Comparison of ENCODE assay signal across 1 cellular context in the genomic region with DNA sequence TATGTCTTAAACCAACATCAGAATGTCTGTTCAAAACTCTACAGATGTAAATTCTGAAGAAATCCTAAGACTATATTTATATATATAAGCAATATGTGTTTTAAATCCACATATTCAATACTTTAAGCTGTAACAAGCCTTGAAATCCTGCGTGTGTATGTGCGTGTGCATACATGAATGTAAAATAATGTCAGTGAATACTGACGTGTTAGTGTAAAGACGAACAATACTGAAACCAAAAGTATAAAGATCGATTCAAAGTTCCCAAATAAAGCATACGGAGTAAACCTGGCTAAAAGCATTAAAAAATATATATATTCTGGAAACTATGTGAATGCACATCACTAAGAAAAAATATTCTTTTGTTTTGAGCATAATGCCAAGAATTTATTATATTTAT.
TF ChIP-seq lines count a peak whose summit lies in the region.

No MANE protein-coding gene starts in this region.

TF ChIP-seq in GM12878, 131 proteins besides CTCF, POLR2A, EP300 and RAD21 (continued from another document):
- TF ChIP-seq, protein P1, sequence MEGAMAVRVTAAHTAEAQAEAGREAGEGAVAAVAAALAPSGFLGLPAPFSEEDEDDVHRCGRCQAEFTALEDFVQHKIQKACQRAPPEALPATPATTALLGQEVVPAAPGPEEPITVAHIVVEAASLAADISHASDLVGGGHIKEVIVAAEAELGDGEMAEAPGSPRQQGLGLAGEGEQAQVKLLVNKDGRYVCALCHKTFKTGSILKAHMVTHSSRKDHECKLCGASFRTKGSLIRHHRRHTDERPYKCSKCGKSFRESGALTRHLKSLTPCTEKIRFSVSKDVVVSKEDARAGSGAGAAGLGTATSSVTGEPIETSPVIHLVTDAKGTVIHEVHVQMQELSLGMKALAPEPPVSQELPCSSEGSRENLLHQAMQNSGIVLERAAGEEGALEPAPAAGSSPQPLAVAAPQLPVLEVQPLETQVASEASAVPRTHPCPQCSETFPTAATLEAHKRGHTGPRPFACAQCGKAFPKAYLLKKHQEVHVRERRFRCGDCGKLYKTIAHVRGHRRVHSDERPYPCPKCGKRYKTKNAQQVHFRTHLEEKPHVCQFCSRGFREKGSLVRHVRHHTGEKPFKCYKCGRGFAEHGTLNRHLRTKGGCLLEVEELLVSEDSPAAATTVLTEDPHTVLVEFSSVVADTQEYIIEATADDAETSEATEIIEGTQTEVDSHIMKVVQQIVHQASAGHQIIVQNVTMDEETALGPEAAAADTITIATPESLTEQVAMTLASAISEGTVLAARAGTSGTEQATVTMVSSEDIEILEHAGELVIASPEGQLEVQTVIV (IDR thresholded peaks at IDR 0.05; ENCODE audit: borderline replicate concordance, partially characterized antibody), result no peak
- no peak for TF ChIP-seq HDAC2 (IDR thresholded peaks at IDR 0.05)
